ENCODE assay signal across 10 cellular contexts in genomic region chr6:52576054-52576391, GRCh38. TPM values are rescaled to one million over a fixed set of nuclear protein-coding genes. Genes with fewer than 3 reads are reported as not detected.
DNase-seq lines count a peak whose midpoint lies in the region; ATAC-seq, FAIRE-seq and TF ChIP-seq lines count a peak whose summit lies in the region.
"Had no signal": no experiment of that assay in that cellular context is flagged by ENCODE, and none has a peak within 500 bp of the region (broad histone marks: within the 10 kb centered on the region; RNA-seq: fewer than 3 reads in every experiment).

No MANE protein-coding gene starts in this region.

- TF ChIP-seq CTCF in SK-N-SH (IDR thresholded peaks at IDR 0.05) = no peak
- TF ChIP-seq CTCF in astrocyte (IDR thresholded peaks at IDR 0.05; ENCODE audit: insufficient read depth, low read depth, low read length) = no peak
- no peak for TF ChIP-seq CTCF in HepG2 (CRISPR knock-in tag; IDR thresholded peaks at IDR 0.05)
- no peak for TF ChIP-seq CTCF in suprapubic skin (IDR thresholded peaks at IDR 0.05)

- peaks cover 19% of the 10 kb centered on the region for H3F3A ChIP-seq in SK-N-SH (replicated peaks; ENCODE audit: insufficient read depth)

- no peaks in the 10 kb centered on the region for H3K27me3 ChIP-seq in SK-N-SH (ENCODE audit: insufficient read depth)
- no peaks in the 10 kb centered on the region for H3K27me3 ChIP-seq in astrocyte (ENCODE audit: insufficient read depth, low read length)
- no peaks in the 10 kb centered on the region; a peak in 1 of 5 replicates for H3K27me3 ChIP-seq in HepG2 (ENCODE audit: control insufficient read depth in 1 of 2, insufficient read depth in 2 of 2, low read length in 2 of 2)
- no peaks in the 10 kb centered on the region for H3K27me3 ChIP-seq in suprapubic skin

- in situ Hi-C loops in HepG2 (cut with HindIII; ENCODE audit: extremely low pct_ligation_motif_present, low pct_unique_long_range_greater_than_20kb) = loop anchor here (5.0 kb wide), 1 partner anchor 59 kb away; no protein-coding TSS in a partner anchor

- no peak for DNase-seq in SK-N-SH
- DNase-seq in astrocyte (ENCODE audit: low read depth) = no peak
- no peak for DNase-seq in HepG2 (ENCODE audit: low spot score)
- DNase-seq in suprapubic skin (ENCODE audit: low spot score in 2 of 2) = no peak
- no peak for DNase-seq in hypothalamus (lab: John Stamatoyannopoulos, UW)

- peaks cover 0 to 11% of the 10 kb centered on the region in 2 experiments for H3K36me3 ChIP-seq in SK-N-SH (replicated peaks in 1 of 2; ENCODE audit: control insufficient read depth in 1 of 2, insufficient read depth in 2 of 2, low read length in 1 of 2)
- peaks cover 6% of the 10 kb centered on the region for H3K36me3 ChIP-seq in astrocyte (ENCODE audit: insufficient read depth, low read length)
- peaks cover 0 to 24% of the 10 kb centered on the region in 2 experiments; a peak in 3 of 5 replicates for H3K36me3 ChIP-seq in HepG2 (replicated peaks in 1 of 2; ENCODE audit: control insufficient read depth in 1 of 2, insufficient read depth in 2 of 2, low read length in 2 of 2)
- no peaks in the 10 kb centered on the region for H3K36me3 ChIP-seq in suprapubic skin

- WGBS in SK-N-SH (ENCODE audit: low lambda C conversion rate) = 53% methylated on average over 8 of the region's 8 CpGs
- WGBS in HepG2 (ENCODE audit: low lambda C conversion rate) = 3% methylated on average over 8 of the region's 8 CpGs
- 20% methylated on average over 8 of the region's 8 CpGs for WGBS in suprapubic skin

- FAIRE-seq in astrocyte (lab: Jason Lieb, UNC) = no peak
- no peak for FAIRE-seq in HepG2 (lab: Jason Lieb, UNC)
- FAIRE-seq: A204.1, colon had no signal

- ATAC-seq in SK-N-SH treated with all-trans-retinoic acid at 6 μM for 48 hours = no peak
- ATAC-seq in HepG2 = peak; percentile 1; the same call in 2 of the 3 replicates
- ATAC-seq in GM19467 (IDR thresholded peaks at IDR 0.05; ENCODE audit: unreplicated experiment) = no peak
- ATAC-seq in HG02623 (IDR thresholded peaks at IDR 0.05; ENCODE audit: unreplicated experiment) = no peak

- peak overlapping the region; percentile 66 to 70 for H3K27ac ChIP-seq in SK-N-SH (ENCODE audit: low read depth in 2 of 2, low read length in 1 of 2)
- H3K27ac ChIP-seq in astrocyte (ENCODE audit: low read depth, low read length) = peak overlapping the region; percentile 70
- H3K27ac ChIP-seq in HepG2 (ENCODE audit: extremely low read length, insufficient read depth, low read length) = peak overlapping the region; percentile 79
- H3K27ac ChIP-seq in suprapubic skin = peak overlapping the region; percentile 95

- H3K79me2 ChIP-seq in SK-N-SH (ENCODE audit: insufficient read depth) (peaks cover 70% of the 10 kb centered on the region), astrocyte (ENCODE audit: insufficient read depth, low read length) (peaks cover 68% of the 10 kb centered on the region), HepG2 (ENCODE audit: insufficient read depth, low read length) (peaks cover 58% of the 10 kb centered on the region)

- H3K4me3 Mint-ChIP-seq in astrocyte (ENCODE audit: unreplicated experiment) = peak overlapping the region; percentile 87

- POLR2A ChIA-PET in SK-N-SH (lab: Yijun Ruan, JAX) = interaction anchor here (0.6 to 2.0 kb wide), 7 partner anchors 14 to 157 kb away, joined by 3 to 8 read pairs (median 4); partner anchors contain the start of gene EFHC1
- POLR2A ChIA-PET in HepG2 (lab: Yijun Ruan, JAX) = interaction anchor here (0.8 to 5.7 kb wide), 18 partner anchors 9 to 158 kb away, joined by 3 to 133 read pairs (median 7); partner anchors contain the start of gene EFHC1

- intact Hi-C loops in HepG2 (cut with micrococcal nuclease; ENCODE audit: unreplicated experiment) = loop anchor here (1.0 to 2.0 kb wide), 6 partner anchors 22 to 160 kb away; partner anchors contain the start of gene EFHC1

- H3K9ac ChIP-seq in SK-N-SH (peak overlapping the region; percentile 76), astrocyte (ENCODE audit: low read length) (peak overlapping the region; percentile 89), HepG2 (ENCODE audit: insufficient read depth, low read depth, low read length) (peak overlapping the region; percentile 87)

- peaks cover 28% of the 10 kb centered on the region for H4K20me1 ChIP-seq in SK-N-SH (ENCODE audit: insufficient read depth)
- H4K20me1 ChIP-seq in astrocyte (ENCODE audit: insufficient read depth, low read length) = peaks cover 53% of the 10 kb centered on the region
- H4K20me1 ChIP-seq in HepG2 (ENCODE audit: insufficient read depth, low read length) = peaks cover 54% of the 10 kb centered on the region

- H3K4me3 ChIP-seq in SK-N-SH (ENCODE audit: low read depth in 2 of 2, low read length in 1 of 2) = peak overlapping the region; percentile 88 to 94
- peak overlapping the region; percentile 93 for H3K4me3 ChIP-seq in astrocyte (ENCODE audit: insufficient read depth, low read depth, low read length)
- H3K4me3 ChIP-seq in HepG2 (replicated peaks in 1 of 3; ENCODE audit: insufficient read depth in 1 of 3, low read depth in 2 of 3, low read length in 3 of 3) = peak overlapping the region; percentile 82 to 97 (median 89)
- peak overlapping the region; percentile 83 for H3K4me3 ChIP-seq in suprapubic skin

- H3K4me2 ChIP-seq in SK-N-SH (peak overlapping the region; percentile 96), astrocyte (ENCODE audit: low read length) (peak overlapping the region; percentile 95), HepG2 (ENCODE audit: low read depth, low read length) (peak overlapping the region; percentile 97)

- CTCF ChIA-PET in SK-N-SH (lab: Yijun Ruan, JAX) (interaction anchor here (0.6 to 8.6 kb wide), 25 partner anchors 10 to 176 kb away, joined by 3 to 86 read pairs (median 6); partner anchors contain the start of genes EFHC1 and TMEM14A), HepG2 (lab: Yijun Ruan, JAX; ENCODE audit: low intra/inter-chr PET ratio, low total read pairs) (interaction anchor here (0.7 to 3.4 kb wide), 4 partner anchors 14 to 87 kb away, joined by 3 to 48 read pairs (median 15); no protein-coding TSS in a partner anchor)

- H3K4me1 ChIP-seq in SK-N-SH (ENCODE audit: control insufficient read depth in 1 of 2, insufficient read depth in 2 of 2, low read depth in 1 of 2, low read length in 1 of 2) = peaks cover 37 to 46% of the 10 kb centered on the region in 2 experiments
- H3K4me1 ChIP-seq in astrocyte (ENCODE audit: insufficient read depth, low read length) = peaks cover 49% of the 10 kb centered on the region
- peaks cover 65% of the 10 kb centered on the region for H3K4me1 ChIP-seq in HepG2 (ENCODE audit: insufficient read depth, low read length)
- H3K4me1 ChIP-seq in suprapubic skin = peaks cover 61% of the 10 kb centered on the region

- peaks cover 5% of the 10 kb centered on the region for H3K9me3 Mint-ChIP-seq in astrocyte (ENCODE audit: unreplicated experiment)

- TF ChIP-seq RAD21 in SK-N-SH (IDR thresholded peaks at IDR 0.05; ENCODE audit: low read length) (no peak), HepG2 (CRISPR knock-in tag; IDR thresholded peaks at IDR 0.05) (no peak)

- no TSS peak for BruUV-seq in HepG2 (replicated peaks; lab: Mats Ljungman, UMichigan)

- no peaks in the 10 kb centered on the region for H3K27me3 Mint-ChIP-seq in astrocyte (ENCODE audit: low read depth, unreplicated experiment)

- H3K9me3 ChIP-seq in SK-N-SH (no peaks in the 10 kb centered on the region), astrocyte (ENCODE audit: insufficient read depth, low read depth, low read length) (no peaks in the 10 kb centered on the region), HepG2 (ENCODE audit: low read length) (no peaks in the 10 kb centered on the region), suprapubic skin (no peaks in the 10 kb centered on the region)

- H3K27ac Mint-ChIP-seq in astrocyte (ENCODE audit: unreplicated experiment) = peak overlapping the region; percentile 44

- no peak for TF ChIP-seq EP300 in SK-N-SH (IDR thresholded peaks at IDR 0.05; ENCODE audit: borderline replicate concordance in 1 of 2, low read depth in 1 of 2, low read length in 1 of 2)
- TF ChIP-seq EP300 in HepG2 (IDR thresholded peaks at IDR 0.05; ENCODE audit: low read depth in 2 of 2, low read length in 2 of 2) = no peak
- TF ChIP-seq EP300 in HepG2 (CRISPR knock-in tag; IDR thresholded peaks at IDR 0.05; ENCODE audit: borderline replicate concordance) = no peak
- TF ChIP-seq EP300 in suprapubic skin (IDR thresholded peaks at IDR 0.05) = no peak

- no peak for TF ChIP-seq POLR2A in HepG2 (IDR thresholded peaks at IDR 0.05; ENCODE audit: insufficient read depth in 1 of 2, low read depth in 2 of 2, low read length in 2 of 2)
- TF ChIP-seq POLR2A in suprapubic skin (IDR thresholded peaks at IDR 0.05) = no peak

- H3K36me3 Mint-ChIP-seq in astrocyte (ENCODE audit: low read depth, unreplicated experiment) = peaks cover 13% of the 10 kb centered on the region

- peaks cover 41% of the 10 kb centered on the region for H3K4me1 Mint-ChIP-seq in astrocyte (ENCODE audit: low read depth, unreplicated experiment)

- no peak overlapping the region for H2AFZ ChIP-seq in SK-N-SH (ENCODE audit: low read depth)
- H2AFZ ChIP-seq in astrocyte (ENCODE audit: low read depth, low read length) = no peak overlapping the region
- no peak overlapping the region for H2AFZ ChIP-seq in HepG2 (ENCODE audit: low read length)

- H3K9me2 ChIP-seq in SK-N-SH = no peaks in the 10 kb centered on the region

RNA-seq across cellular contexts. Expression of gene TRAM2, which starts 0.8 kb away (rescaled TPM):
- polyA plus RNA-seq in SK-N-SH (2012; rRNA removed) = 26.4 and 36.0 TPM in 2 replicates
- 23.9 and 25.6 TPM in 2 replicates for polyA plus RNA-seq in SK-N-SH (2012; cell fraction: cytosol; rRNA removed)
- 39.6 and 52.6 TPM in 2 replicates for polyA plus RNA-seq in SK-N-SH (2012; cell fraction: nucleus; rRNA removed)
- 88.7 and 93.4 TPM in 2 replicates for total RNA-seq in astrocyte
- total RNA-seq in HepG2 (2016; rRNA removed; fragmentation: Illumina TruSeq; extraction: Trizol) = 40.5 and 49.1 TPM in 2 replicates
- total RNA-seq in HepG2 (2016; cell fraction: cytosol; rRNA removed; fragmentation: Illumina TruSeq; extraction: Trizol; ENCODE audit: low read depth) = 4.0 and 4.7 TPM in 2 replicates
- total RNA-seq in HepG2 (2016; cell fraction: insoluble cytoplasmic fraction; rRNA removed; fragmentation: Illumina TruSeq; extraction: Trizol) = 36.8 and 47.0 TPM in 2 replicates
- 24.9 and 25.7 TPM in 2 replicates for total RNA-seq in HepG2 (2016; cell fraction: membrane; rRNA removed; fragmentation: Illumina TruSeq; extraction: Trizol)
- 50.0 and 60.1 TPM in 2 replicates for total RNA-seq in HepG2 (2016; cell fraction: nucleus; rRNA removed; fragmentation: Illumina TruSeq; extraction: Trizol)
- 68.2 and 72.5 TPM in 2 replicates for polyA plus RNA-seq in HepG2 (2011; rRNA removed)
- polyA plus RNA-seq in HepG2 (2011; cell fraction: cytosol; rRNA removed) = 51.1 and 62.3 TPM in 2 replicates
- polyA plus RNA-seq in HepG2 (2011; cell fraction: nucleus; rRNA removed) = 100.0 and 109 TPM in 2 replicates
- 42.0 and 55.5 TPM in 2 replicates for polyA plus RNA-seq in HepG2 (2012)
- 2.3 and 2.5 TPM in 2 replicates for polyA plus RNA-seq in HepG2 (2016; cell fraction: cytosol; fragmentation: Illumina TruSeq; extraction: Trizol; ENCODE audit: low read depth)
- 27.8 and 31.3 TPM in 2 replicates for polyA plus RNA-seq in HepG2 (2016; cell fraction: insoluble cytoplasmic fraction; fragmentation: Illumina TruSeq; extraction: Trizol; ENCODE audit: low read depth)
- polyA plus RNA-seq in HepG2 (2016; cell fraction: membrane; fragmentation: Illumina TruSeq; extraction: Trizol; ENCODE audit: low read depth) = 11.1 and 12.4 TPM in 2 replicates
- polyA plus RNA-seq in HepG2 (2016; cell fraction: nucleus; fragmentation: Illumina TruSeq; extraction: Trizol; ENCODE audit: insufficient read depth, low read depth) = 72.8 and 73.2 TPM in 2 replicates
- 21.3 and 119 TPM in 2 replicates for polyA minus RNA-seq in HepG2 (2011; rRNA and poly(A)+ RNA removed; ENCODE audit: low replicate concordance)
- 67.1 and 80.2 TPM in 2 replicates for polyA minus RNA-seq in HepG2 (2011; cell fraction: cytosol; rRNA and poly(A)+ RNA removed)
- polyA minus RNA-seq in HepG2 (2011; cell fraction: nucleus; rRNA and poly(A)+ RNA removed) = 60.0 and 64.5 TPM in 2 replicates
- total RNA-seq in suprapubic skin = 10 to 100 TPM in 1 of 4 donors, 1 to 10 TPM in 3; 6.5 to 14.1 (median 7.2) TPM
